In genomic region chr9:136969774-136970173, GRCh38 we compare ENCODE assay signal across 34 cellular contexts. TPM values are rescaled to one million over a fixed set of nuclear protein-coding genes. Genes with fewer than 3 reads are reported as not detected.
"Had no signal": no experiment of that assay in that cellular context is flagged by ENCODE, and none has a peak within 500 bp of the region (broad histone marks: within the 10 kb centered on the region; RNA-seq: fewer than 3 reads in every experiment).

No MANE protein-coding gene starts in this region.

- H3K4me3 ChIP-seq: colonic mucosa, esophagus muscularis mucosa, gastroesophageal sphincter, heart left ventricle, hepatocyte, mucosa of descending colon, prostate gland, right atrium auricular region, sigmoid colon, thoracic aorta, transverse colon, vagina had no signal

- H3K4me1 ChIP-seq: colonic mucosa, foreskin keratinocyte, prostate gland had no signal

- H3K9me3 Mint-ChIP-seq: dendritic cell treated with granulocyte-macrophage colony-stimulating factor and Interleukin-4, amounts not matched to agents 40 ng/mL and 50 ng/mL, for 4 days; mesothelial cell of epicardium; naive B cell; natural killer cell treated with Interleukin-12 subunit alpha and Interleukin-12 subunit beta and Interleukin-15 and Interleukin-18, amount 100 ng/mL, for 72 hours; neural crest cell; stimulated activated effector memory CD8-positive, alpha-beta T cell treated with anti-CD3 and anti-CD28 coated beads, Interleukin-12 subunit alpha, Interleukin-12 subunit beta, amount 100 ng/mL, for 72 hours had no signal

- H3K79me2 ChIP-seq: hepatocyte had no signal

- H3K27me3 ChIP-seq: colonic mucosa, foreskin keratinocyte, heart left ventricle, hepatocyte, right atrium auricular region, vagina had no signal

- H3K4me2 ChIP-seq: hepatocyte had no signal

- H3K27me3 Mint-ChIP-seq: natural killer cell treated with Interleukin-12 subunit alpha and Interleukin-12 subunit beta and Interleukin-15 and Interleukin-18, amount 100 ng/mL, for 72 hours had no signal

- H3K9me3 ChIP-seq: colonic mucosa, esophagus muscularis mucosa, gastroesophageal sphincter, heart left ventricle, mucosa of descending colon, prostate gland, right atrium auricular region, sigmoid colon, thoracic aorta, transverse colon, vagina had no signal

- H2AFZ ChIP-seq: hepatocyte had no signal

- ATAC-seq: foreskin keratinocyte; gastroesophageal sphincter; heart left ventricle; mucosa of descending colon; natural killer cell treated with Interleukin-12 subunit alpha and Interleukin-12 subunit beta and Interleukin-15 and Interleukin-18, amount 100 ng/mL, for 72 hours; stimulated activated effector memory CD8-positive, alpha-beta T cell treated with anti-CD3 and anti-CD28 coated beads, Interleukin-12 subunit alpha, Interleukin-12 subunit beta, amount 100 ng/mL, for 72 hours; stimulated activated naive CD8-positive, alpha-beta T cell treated with anti-CD3 and anti-CD28 coated beads, Interleukin-15, Interleukin-2, amounts not matched to agents 100 U/mL and 50 U/mL, for 24 hours had no signal

- H3K36me3 Mint-ChIP-seq: mesothelial cell of epicardium; naive B cell; natural killer cell treated with Interleukin-12 subunit alpha and Interleukin-12 subunit beta and Interleukin-15 and Interleukin-18, amount 100 ng/mL, for 72 hours; stimulated activated effector memory CD8-positive, alpha-beta T cell treated with anti-CD3 and anti-CD28 coated beads, Interleukin-12 subunit alpha, Interleukin-12 subunit beta, amount 100 ng/mL, for 72 hours had no signal

- H3K27ac Mint-ChIP-seq: dendritic cell treated with granulocyte-macrophage colony-stimulating factor and Interleukin-4, amounts not matched to agents 40 ng/mL and 50 ng/mL, for 4 days; mesothelial cell of epicardium; naive B cell; natural killer cell treated with Interleukin-12 subunit alpha and Interleukin-12 subunit beta and Interleukin-15 and Interleukin-18, amount 100 ng/mL, for 72 hours; stimulated activated effector memory CD8-positive, alpha-beta T cell treated with anti-CD3 and anti-CD28 coated beads, Interleukin-12 subunit alpha, Interleukin-12 subunit beta, amount 100 ng/mL, for 72 hours had no signal

- DNase-seq: colonic mucosa; effector memory CD4-positive, alpha-beta T cell; foreskin keratinocyte; heart left ventricle; kidney; mesenchymal stem cell; mucosa of descending colon; naive B cell; sigmoid colon; stimulated activated CD4-positive, alpha-beta T cell treated with anti-CD3 and anti-CD28 coated beads, Interleukin-2, amount 100 ng/mL, for 24 hours; stimulated activated CD4-positive, alpha-beta T cell treated with anti-CD3 and anti-CD28 coated beads, Interleukin-4, amount 100 ng/mL, for 24 hours; stimulated activated naive CD8-positive, alpha-beta T cell treated with anti-CD3 and anti-CD28 coated beads, Interleukin-15, Interleukin-2, amounts not matched to agents 100 U/mL and 50 U/mL, for 24 hours; substantia nigra; transverse colon had no signal

- H3K36me3 ChIP-seq: colonic mucosa, esophagus muscularis mucosa, gastroesophageal sphincter, heart left ventricle, prostate gland, right atrium auricular region, sigmoid colon, thoracic aorta, transverse colon, vagina had no signal

- H3K4me3 Mint-ChIP-seq: dendritic cell treated with granulocyte-macrophage colony-stimulating factor and Interleukin-4, amounts not matched to agents 40 ng/mL and 50 ng/mL, for 4 days; mesothelial cell of epicardium; naive B cell; natural killer cell treated with Interleukin-12 subunit alpha and Interleukin-12 subunit beta and Interleukin-15 and Interleukin-18, amount 100 ng/mL, for 72 hours; neural crest cell; stimulated activated effector memory CD8-positive, alpha-beta T cell treated with anti-CD3 and anti-CD28 coated beads, Interleukin-12 subunit alpha, Interleukin-12 subunit beta, amount 100 ng/mL, for 72 hours had no signal

- H3K27ac ChIP-seq: colonic mucosa, esophagus muscularis mucosa, foreskin keratinocyte, gastroesophageal sphincter, heart left ventricle, hepatocyte, prostate gland, right atrium auricular region, sigmoid colon, thoracic aorta, transverse colon, vagina had no signal

- FAIRE-seq: endothelial cell of umbilical vein, kidney had no signal

RNA-seq across cellular contexts. Expression of gene PTGDS, which starts 7.5 kb away (rescaled TPM):
- total RNA-seq: endothelial cell of umbilical vein, epithelial cell of proximal tubule, foreskin keratinocyte, neural crest cell had no signal
- polyA plus RNA-seq: endothelial cell of umbilical vein, foreskin keratinocyte had no signal

RNA-seq across cellular contexts. Expression of gene LCNL1, which starts 13.0 kb away (rescaled TPM):
- total RNA-seq: colonic mucosa, endothelial cell of umbilical vein, epithelial cell of proximal tubule, foreskin keratinocyte, left lobe of liver, lung microvascular endothelial cell, neural crest cell, thoracic aorta had no signal
- polyA plus RNA-seq: endothelial cell of umbilical vein, foreskin keratinocyte had no signal

RNA-seq across cellular contexts. Expression of gene LCN12, which starts 17.7 kb away (rescaled TPM):
- total RNA-seq: esophagus muscularis mucosa, foreskin keratinocyte, gastroesophageal sphincter, lower leg skin, lung microvascular endothelial cell, osteoblast, skeletal muscle tissue, vagina had no signal
- polyA plus RNA-seq: fibroblast of lung had no signal

RNA-seq across cellular contexts. Expression of gene C8G, which starts 24.7 kb away (rescaled TPM):
- total RNA-seq: epithelial cell of proximal tubule, esophagus muscularis mucosa, gastroesophageal sphincter, lower leg skin, osteoblast, prostate gland, right atrium auricular region, sigmoid colon, skeletal muscle tissue, thoracic aorta, vagina had no signal
